Comparison of ENCODE assay signal across 10 cellular contexts in genomic region chr2:195649629-195650190, GRCh38. TPM values are rescaled to one million over a fixed set of nuclear protein-coding genes. Genes with fewer than 3 reads are reported as not detected.
A peak's percentile ranks its signal among the peaks of the same experiment; 100 is the strongest.
DNase-seq lines count a peak whose midpoint lies in the region; ATAC-seq and FAIRE-seq lines count a peak whose summit lies in the region.
"Had no signal": no experiment of that assay in that cellular context is flagged by ENCODE, and none has a peak within 500 bp of the region (broad histone marks: within the 10 kb centered on the region; RNA-seq: fewer than 3 reads in every experiment).

No MANE protein-coding gene starts in this region.

- ATAC-seq in GM19324 (IDR thresholded peaks at IDR 0.05; ENCODE audit: low FRiP score, unreplicated experiment) (peak; percentile 31), HG02870 (IDR thresholded peaks at IDR 0.05; ENCODE audit: unreplicated experiment) (peak; percentile 38), HG03469 (IDR thresholded peaks at IDR 0.05; ENCODE audit: unreplicated experiment) (no peak)
- ATAC-seq in natural killer cell treated with Interleukin-12 subunit alpha and Interleukin-12 subunit beta and Interleukin-15 and Interleukin-18, amount 100 ng/mL, for 72 hours, result no peak

- no peaks in the 10 kb centered on the region for H3K27me3 Mint-ChIP-seq in natural killer cell treated with Interleukin-12 subunit alpha and Interleukin-12 subunit beta and Interleukin-15 and Interleukin-18, amount 100 ng/mL, for 72 hours

- peak overlapping the region; percentile 88 for H3K4me3 Mint-ChIP-seq in natural killer cell treated with Interleukin-12 subunit alpha and Interleukin-12 subunit beta and Interleukin-15 and Interleukin-18, amount 100 ng/mL, for 72 hours

- H3K36me3 Mint-ChIP-seq in natural killer cell treated with Interleukin-12 subunit alpha and Interleukin-12 subunit beta and Interleukin-15 and Interleukin-18, amount 100 ng/mL, for 72 hours, result no peaks in the 10 kb centered on the region

- H3K27ac Mint-ChIP-seq in natural killer cell treated with Interleukin-12 subunit alpha and Interleukin-12 subunit beta and Interleukin-15 and Interleukin-18, amount 100 ng/mL, for 72 hours, result peak overlapping the region; percentile 92 to 93

- H3K9me3 Mint-ChIP-seq in natural killer cell treated with Interleukin-12 subunit alpha and Interleukin-12 subunit beta and Interleukin-15 and Interleukin-18, amount 100 ng/mL, for 72 hours, result no peaks in the 10 kb centered on the region

- FAIRE-seq in GM19239 (lab: Jason Lieb, UNC), result no peak

- DNase-seq in MV-4-11 (lab: John Stamatoyannopoulos, UW) (peak; percentile 37), GM19239 (ENCODE audit: insufficient read length, low spot score) (no peak)
- DNase-seq in natural killer cell treated with Interleukin-12 subunit alpha and Interleukin-12 subunit beta and Interleukin-15 and Interleukin-18, amount 100 ng/mL, for 72 hours (ENCODE audit: low spot score), result no peak
- no peak for DNase-seq in activated naive CD4-positive, alpha-beta T cell treated with Interleukin-2 at 50 U/mL for 16 hours
- no peak for DNase-seq in stimulated activated naive CD4-positive, alpha-beta T cell (lab: John Stamatoyannopoulos, UW)
- DNase-seq: kidney glomerular epithelial cell, substantia nigra had no signal

- peaks cover 41 to 49% of the 10 kb centered on the region in 2 donors for H3K4me1 Mint-ChIP-seq in natural killer cell treated with Interleukin-12 subunit alpha and Interleukin-12 subunit beta and Interleukin-15 and Interleukin-18, amount 100 ng/mL, for 72 hours (ENCODE audit: low read depth in 2 of 2)

RNA-seq across cellular contexts. Expression of gene SLC39A10, which starts 7.3 kb away (rescaled TPM):
- total RNA-seq in natural killer cell treated with Interleukin-12 subunit alpha and Interleukin-12 subunit beta and Interleukin-15 and Interleukin-18, amount 100 ng/mL, for 72 hours, result 10 to 100 TPM; 36.1 to 79.1 TPM

Comparison
In these comparisons a context has a peak if more than half of its experiments do, and no peak if none do; other contexts are left out.
1. ATAC-seq: peak in GM19324 (single experiment) and HG02870 (single experiment); none in natural killer cell treated with Interleukin-12 subunit alpha and Interleukin-12 subunit beta and Interleukin-15 and Interleukin-18, amount 100 ng/mL, for 72 hours (0 of 2) and HG03469 (single experiment).